In the genomic region with DNA sequence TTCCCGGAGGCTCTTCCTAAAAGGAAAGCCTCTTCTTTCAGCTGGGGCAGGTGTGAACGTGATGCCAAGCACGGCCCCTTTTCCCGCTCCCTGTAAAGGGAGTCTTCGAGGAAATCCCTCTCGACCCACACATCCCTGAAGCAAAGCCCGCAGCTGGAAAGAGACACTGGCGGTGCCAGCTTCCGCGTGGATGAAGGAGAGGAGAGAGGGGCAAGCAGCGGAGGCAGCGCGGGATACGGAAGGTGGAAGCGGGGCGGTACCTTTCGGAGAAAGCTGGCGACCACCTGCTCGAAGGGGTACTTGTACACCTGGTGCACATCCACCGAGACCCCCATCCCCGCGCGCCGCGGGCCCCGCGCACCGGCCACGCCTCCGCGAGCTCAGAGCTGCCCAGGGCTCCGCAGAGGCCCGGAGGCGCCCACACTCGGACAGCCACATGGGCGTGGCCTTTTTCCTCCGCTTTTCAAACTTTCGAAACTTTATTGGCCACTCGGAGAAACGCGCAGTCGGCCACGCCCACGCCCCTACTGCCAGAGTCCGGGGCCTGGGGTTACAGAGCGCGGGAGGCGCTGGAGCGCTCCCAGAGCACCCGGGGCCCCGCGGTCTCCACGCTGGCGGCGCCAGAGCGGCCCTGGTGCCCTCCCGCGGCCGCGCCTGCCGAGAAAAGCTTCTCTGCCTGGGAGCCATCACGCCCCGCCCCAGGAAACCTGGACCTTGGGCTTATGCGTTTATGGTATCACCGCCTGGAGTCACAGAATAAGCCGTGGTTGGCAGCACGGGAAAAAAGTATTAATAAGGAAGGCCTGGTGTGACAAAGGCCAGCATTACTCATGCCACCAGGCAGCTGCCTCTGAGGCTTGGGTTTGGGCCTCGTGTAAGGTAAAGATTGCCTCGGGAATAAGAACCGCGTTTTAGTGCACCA, we compare ENCODE assay signal across 8 cellular contexts. TPM values are rescaled to one million over a fixed set of nuclear protein-coding genes. Genes with fewer than 3 reads are reported as not detected.
DNase-seq lines count a peak whose midpoint lies in the region; ATAC-seq and TF ChIP-seq lines count a peak whose summit lies in the region.

PRELID2 (minus strand) TSS at position 426 of the 922 bp plus-strand sequence; CDS start at position 335, 91 bp downstream.

- H3K27me3 ChIP-seq in HUES64 (ENCODE audit: insufficient read depth, low read length) (peaks cover 22% of the 10 kb centered on the region), SJSA1 (replicated peaks) (no peaks in the 10 kb centered on the region), transverse colon (no peaks in the 10 kb centered on the region)

- H3K36me3 Mint-ChIP-seq in activated naive CD8-positive, alpha-beta T cell treated with anti-CD3 and anti-CD28 coated beads, Interleukin-2, amount 50 U/mL, for 24 hours (ENCODE audit: low read depth): no peaks in the 10 kb centered on the region
- H3K36me3 Mint-ChIP-seq in osteocyte (ENCODE audit: unreplicated experiment): no peaks in the 10 kb centered on the region

- H3K9ac ChIP-seq in HUES64 (ENCODE audit: low read depth, low read length): peak within 1 kb of the TSS; percentile 65

- intact Hi-C loops in cardiac septum (cut with DNase I) (loop anchor here (5.0 to 10.0 kb wide), 4 partner anchors 212 to 1630 kb away; partner anchors contain the start of gene TCERG1), transverse colon (cut with DNase I; ENCODE audit: low total_unique reads) (no loop called here)

- WGBS in HUES64: 4% methylated on average over 70 of the region's 71 CpGs
- WGBS in transverse colon (ENCODE audit: low coverage in 1 of 2), 2 donors: 2 to 14% methylated on average over 4 to 71 of the region's 71 CpGs

- H3K36me3 ChIP-seq in HUES64 (ENCODE audit: insufficient read depth, low read length) (no peaks in the 10 kb centered on the region), SJSA1 (no peaks in the 10 kb centered on the region), transverse colon (no peaks in the 10 kb centered on the region)

- H3K4me3 ChIP-seq in HUES64 (ENCODE audit: low read length) (peak within 1 kb of the TSS; percentile 70), SJSA1 (peak within 1 kb of the TSS; percentile 60), transverse colon (peak within 1 kb of the TSS; percentile 58 to 73 (median 68))

- in situ Hi-C loops in transverse colon (cut with MboI; ENCODE audit: low pct_ligation_motif_present in 1 of 4, low pct_unique_long_range_greater_than_20kb in 1 of 4, low sequenced_read_pairs in 3 of 4): loop anchor here in 1 of 4 donors (25.0 kb wide), 1 partner anchor 1623 kb away; no protein-coding TSS in a partner anchor

- H3K4me3 Mint-ChIP-seq in activated naive CD8-positive, alpha-beta T cell treated with anti-CD3 and anti-CD28 coated beads, Interleukin-2, amount 50 U/mL, for 24 hours: peak within 1 kb of the TSS; percentile 54
- H3K4me3 Mint-ChIP-seq in osteocyte (ENCODE audit: unreplicated experiment): peak within 1 kb of the TSS; percentile 73

- peak; percentile 77 for TF ChIP-seq POLR2A in transverse colon (IDR thresholded peaks at IDR 0.05)

- H3K27ac ChIP-seq in HUES64 (ENCODE audit: low read depth, low read length): no peak within 1 kb of the TSS
- H3K27ac ChIP-seq in SJSA1: peak within 1 kb of the TSS; percentile 57
- peak within 1 kb of the TSS; percentile 86 to 90 (median 88) for H3K27ac ChIP-seq in transverse colon

- TF ChIP-seq CTCF in osteocyte (IDR thresholded peaks at IDR 0.05) (no peak), transverse colon (IDR thresholded peaks at IDR 0.05) (peak in 1 of 5 experiments; percentile 31)

- no peaks in the 10 kb centered on the region for H3K9me3 Mint-ChIP-seq in activated naive CD8-positive, alpha-beta T cell treated with anti-CD3 and anti-CD28 coated beads, Interleukin-2, amount 50 U/mL, for 24 hours
- H3K9me3 Mint-ChIP-seq in osteocyte (ENCODE audit: unreplicated experiment): no peaks in the 10 kb centered on the region

- peaks cover 2% of the 10 kb centered on the region for H3K4me1 Mint-ChIP-seq in activated naive CD8-positive, alpha-beta T cell treated with anti-CD3 and anti-CD28 coated beads, Interleukin-2, amount 50 U/mL, for 24 hours
- peaks cover 19% of the 10 kb centered on the region for H3K4me1 Mint-ChIP-seq in osteocyte (ENCODE audit: unreplicated experiment)

- ATAC-seq in GM21717 (IDR thresholded peaks at IDR 0.05; ENCODE audit: unreplicated experiment): peak; percentile 83
- peak; percentile 80 for ATAC-seq in activated naive CD8-positive, alpha-beta T cell treated with anti-CD3 and anti-CD28 coated beads, Interleukin-2, amount 50 U/mL, for 24 hours

- peak; percentile 6 for DNase-seq in DMS79 (lab: John Stamatoyannopoulos, UW)
- DNase-seq in SJSA1 (ENCODE audit: low read depth in 1 of 2, low spot score in 2 of 2): peak; percentile 95 to 97
- peak; percentile 64 for DNase-seq in activated naive CD8-positive, alpha-beta T cell treated with anti-CD3 and anti-CD28 coated beads, Interleukin-2, amount 50 U/mL, for 24 hours
- DNase-seq in cardiac septum (ENCODE audit: low spot score): peak; percentile 92
- peak; percentile 92 for DNase-seq in osteocyte (ENCODE audit: extremely low spot score, unreplicated experiment)
- DNase-seq in transverse colon: peak; percentile 94

- H3K27ac Mint-ChIP-seq in activated naive CD8-positive, alpha-beta T cell treated with anti-CD3 and anti-CD28 coated beads, Interleukin-2, amount 50 U/mL, for 24 hours: no peak within 1 kb of the TSS
- H3K27ac Mint-ChIP-seq in osteocyte (ENCODE audit: unreplicated experiment): peak within 1 kb of the TSS; percentile 33

- no peaks in the 10 kb centered on the region for H3K9me3 ChIP-seq in HUES64 (ENCODE audit: insufficient read depth, low read depth, low read length)
- no peaks in the 10 kb centered on the region for H3K9me3 ChIP-seq in SJSA1 (replicated peaks)
- no peaks in the 10 kb centered on the region for H3K9me3 ChIP-seq in transverse colon

- no peaks in the 10 kb centered on the region; the same call in 1 of the 2 replicates for H3K4me1 ChIP-seq in HUES64 (ENCODE audit: insufficient read depth, low read length)
- peaks cover 28% of the 10 kb centered on the region for H3K4me1 ChIP-seq in SJSA1 (replicated peaks)
- H3K4me1 ChIP-seq in transverse colon: peaks cover 0 to 42% (median 19%) of the 10 kb centered on the region in 4 donors

- H3K27me3 Mint-ChIP-seq in activated naive CD8-positive, alpha-beta T cell treated with anti-CD3 and anti-CD28 coated beads, Interleukin-2, amount 50 U/mL, for 24 hours: peaks cover 14% of the 10 kb centered on the region
- no peaks in the 10 kb centered on the region for H3K27me3 Mint-ChIP-seq in osteocyte (ENCODE audit: unreplicated experiment)

- TF ChIP-seq EP300 in transverse colon (IDR thresholded peaks at IDR 0.05; ENCODE audit: low read depth): no peak

RNA-seq across cellular contexts. Expression of gene PRELID2, which starts in this region (rescaled TPM):
- polyA plus RNA-seq in HUES64 (2013, experiment 1 of 2): 4.2 TPM
- polyA plus RNA-seq in HUES64 (2013, experiment 2 of 2): 7.9 TPM
- 28.4 and 29.2 TPM in 2 replicates for total RNA-seq in SJSA1 (2014; rRNA removed; shearing (Covaris generic))
- total RNA-seq in cardiac septum (10.5 TPM), osteocyte (4.7 and 6.0 TPM in 2 replicates), transverse colon (100 to 1,000 TPM in 2 of 4 donors, 10 to 100 TPM in 2; 23.9 to 143 (median 106) TPM)

Comparison
In these comparisons a context has a peak if more than half of its experiments do, and no peak if none do; other contexts are left out.
1. DNase-seq: peak in every context shown above with its lines; median percentile 96 in SJSA1; 94 in transverse colon; 92 in cardiac septum; 92 in osteocyte; 64 in activated naive CD8-positive, alpha-beta T cell treated with anti-CD3 and anti-CD28 coated beads, Interleukin-2, amount 50 U/mL, for 24 hours; 6 in DMS79.